In genomic region chr10:103745264-103746247, GRCh38 we compare ENCODE assay signal across 9 cellular contexts.
DNase-seq lines count a peak whose midpoint lies in the region; ATAC-seq and TF ChIP-seq lines count a peak whose summit lies in the region.
"Had no signal": no experiment of that assay in that cellular context is flagged by ENCODE, and none has a peak within 500 bp of the region (broad histone marks: within the 10 kb centered on the region; RNA-seq: fewer than 3 reads in every experiment).

No MANE protein-coding gene starts in this region.

- ATAC-seq in activated T-cell treated with anti-CD3 and anti-CD28 coated beads, Interleukin-2, amount 50 U/mL, for 72 hours (replicated peaks in 1 of 2): peak; percentile 79 to 80

- H3K27ac Mint-ChIP-seq in activated T-cell treated with anti-CD3 and anti-CD28 coated beads, Interleukin-2, amount 50 U/mL, for 72 hours: peak overlapping the region; percentile 87
- H3K27ac Mint-ChIP-seq in progenitor cell of endocrine pancreas: peak overlapping the region; percentile 47

- no peaks in the 10 kb centered on the region for H3K27me3 ChIP-seq in spleen (replicated peaks in 1 of 7)
- H3K27me3 ChIP-seq: pancreas had no signal

- DNase-seq in DMS53 (lab: John Stamatoyannopoulos, UW) (peak; percentile 71), NCI-H226 (peak; percentile 63), progenitor cell of endocrine pancreas (ENCODE audit: low spot score, unreplicated experiment) (no peak), spleen (no peak), NCI-H748 treated with DMSO at 0.1 percent for 48 hours (lab: John Stamatoyannopoulos, UW) (no peak), NCI-H1092 (lab: John Stamatoyannopoulos, UW) (no peak), SHP77 (lab: John Stamatoyannopoulos, UW) (no peak)
- peak; percentile 72 to 78 for DNase-seq in activated T-cell treated with anti-CD3 and anti-CD28 coated beads, Interleukin-2, amount 50 U/mL, for 72 hours
- DNase-seq: pancreas had no signal

- H3K27me3 Mint-ChIP-seq in activated T-cell treated with anti-CD3 and anti-CD28 coated beads, Interleukin-2, amount 50 U/mL, for 72 hours (ENCODE audit: low read depth): no peaks in the 10 kb centered on the region
- H3K27me3 Mint-ChIP-seq in progenitor cell of endocrine pancreas: no peaks in the 10 kb centered on the region

- no peaks in the 10 kb centered on the region for H3K9me3 Mint-ChIP-seq in activated T-cell treated with anti-CD3 and anti-CD28 coated beads, Interleukin-2, amount 50 U/mL, for 72 hours
- no peaks in the 10 kb centered on the region for H3K9me3 Mint-ChIP-seq in progenitor cell of endocrine pancreas (ENCODE audit: low read depth)

- H3K36me3 Mint-ChIP-seq in activated T-cell treated with anti-CD3 and anti-CD28 coated beads, Interleukin-2, amount 50 U/mL, for 72 hours (ENCODE audit: insufficient read depth in 2 of 2): no peaks in the 10 kb centered on the region
- no peaks in the 10 kb centered on the region for H3K36me3 Mint-ChIP-seq in progenitor cell of endocrine pancreas (ENCODE audit: insufficient read depth)

- H3K4me1 Mint-ChIP-seq in activated T-cell treated with anti-CD3 and anti-CD28 coated beads, Interleukin-2, amount 50 U/mL, for 72 hours (ENCODE audit: low read depth): peaks cover 44% of the 10 kb centered on the region
- peaks cover 2% of the 10 kb centered on the region for H3K4me1 Mint-ChIP-seq in progenitor cell of endocrine pancreas (ENCODE audit: low read depth)

- H3K4me3 Mint-ChIP-seq in activated T-cell treated with anti-CD3 and anti-CD28 coated beads, Interleukin-2, amount 50 U/mL, for 72 hours: peak overlapping the region; percentile 67 to 71
- no peak overlapping the region for H3K4me3 Mint-ChIP-seq in progenitor cell of endocrine pancreas (ENCODE audit: low read depth)

- no peak overlapping the region for H3K27ac ChIP-seq in spleen
- H3K27ac ChIP-seq: pancreas had no signal

- no peaks in the 10 kb centered on the region for H3K36me3 ChIP-seq in spleen
- H3K36me3 ChIP-seq: pancreas had no signal

- WGBS in spleen, 5 donors: 69 to 81% (median 71%) methylated on average over 13 to 17 of the region's 17 CpGs

- peaks cover 0 to 8% (median 0%) of the 10 kb centered on the region in 6 donors for H3K4me1 ChIP-seq in spleen
- H3K4me1 ChIP-seq: pancreas had no signal

- H3K9me3 ChIP-seq in spleen: no peaks in the 10 kb centered on the region
- H3K9me3 ChIP-seq: pancreas had no signal

- no peak overlapping the region for H3K4me3 ChIP-seq in spleen
- H3K4me3 ChIP-seq: pancreas had no signal

- TF ChIP-seq POLR2A in spleen (IDR thresholded peaks at IDR 0.05): no peak

- intact Hi-C loops in spleen (cut with DNase I; ENCODE audit: low total_unique reads): no loop called here

- TF ChIP-seq CTCF in progenitor cell of endocrine pancreas (IDR thresholded peaks at IDR 0.05; ENCODE audit: unreplicated experiment): no peak
- TF ChIP-seq CTCF in spleen (IDR thresholded peaks at IDR 0.05 in 8 of 11, conservative IDR thresholded peaks at IDR 0.05 in 3 of 11): no peak

Comparison
In these comparisons a context has a peak if more than half of its experiments do, and no peak if none do; other contexts are left out.
1. DNase-seq: peak in DMS53 (single experiment), NCI-H226 (single experiment) and activated T-cell treated with anti-CD3 and anti-CD28 coated beads, Interleukin-2, amount 50 U/mL, for 72 hours (2 of 2); none in progenitor cell of endocrine pancreas (single experiment), spleen (single experiment), NCI-H748 treated with DMSO at 0.1 percent for 48 hours (single experiment), NCI-H1092 (single experiment) and SHP77 (0 of 2).